Comparison of ENCODE assay signal across 24 cellular contexts in genomic region chr12:69824956-69825355, GRCh38. TPM values are rescaled to one million over a fixed set of nuclear protein-coding genes. Genes with fewer than 3 reads are reported as not detected.
DNase-seq lines count a peak whose midpoint lies in the region; ATAC-seq and TF ChIP-seq lines count a peak whose summit lies in the region.
"Had no signal": no experiment of that assay in that cellular context is flagged by ENCODE, and none has a peak within 500 bp of the region (broad histone marks: within the 10 kb centered on the region; RNA-seq: fewer than 3 reads in every experiment).

MYRFL (plus strand) TSS chr12:69825227; CDS start chr12:69825518, 291 bp downstream.

- no peaks in the 10 kb centered on the region for H3K9me2 ChIP-seq in hepatocyte (replicated peaks; ENCODE audit: insufficient read depth)

- H3K9me3 ChIP-seq in Peyer's patch (no peaks in the 10 kb centered on the region), hepatocyte (ENCODE audit: low read depth) (no peaks in the 10 kb centered on the region), muscle layer of duodenum (ENCODE audit: control insufficient read depth in 1 of 2, low read length in 2 of 2) (peaks cover 0 to 3% of the 10 kb centered on the region in 2 donors), right lobe of liver (no peaks in the 10 kb centered on the region), tibial nerve (no peaks in the 10 kb centered on the region)
- H3K9me3 ChIP-seq: A549; BE2C; BLaER1 treated with 17β-estradiol and CSF1 and Interleukin-3, amounts not matched to agents 10 nM and 100 nM had no signal

- H4K20me1 ChIP-seq in hepatocyte (ENCODE audit: insufficient read depth, poor library complexity, severe bottlenecking), result no peaks in the 10 kb centered on the region
- H4K20me1 ChIP-seq: BLaER1 treated with 17β-estradiol and CSF1 and Interleukin-3, amounts not matched to agents 10 nM and 100 nM had no signal

- H3K4me1 ChIP-seq in Peyer's patch (peaks cover 0 to 20% (median 0%) of the 10 kb centered on the region in 4 donors), hepatocyte (ENCODE audit: insufficient read depth) (no peaks in the 10 kb centered on the region), muscle layer of duodenum (ENCODE audit: control insufficient read depth in 1 of 2, insufficient read depth in 2 of 2, low read length in 2 of 2) (no peaks in the 10 kb centered on the region), right lobe of liver (peaks cover 0 to 5% (median 0%) of the 10 kb centered on the region in 4 donors), tibial nerve (peaks cover 0 to 17% (median 7%) of the 10 kb centered on the region in 4 donors)
- H3K4me1 ChIP-seq: BE2C had no signal

- peak within 1 kb of the TSS; percentile 33 for H3K4me2 ChIP-seq in hepatocyte
- H3K4me2 ChIP-seq: A549; BLaER1 treated with 17β-estradiol and CSF1 and Interleukin-3, amounts not matched to agents 10 nM and 100 nM had no signal

- TF ChIP-seq EP300 in tibial nerve (IDR thresholded peaks at IDR 0.05), result no peak

- TF ChIP-seq POLR2A in Peyer's patch (IDR thresholded peaks at IDR 0.05) (no peak), right lobe of liver (IDR thresholded peaks at IDR 0.05) (no peak), tibial nerve (IDR thresholded peaks at IDR 0.05) (no peak)

- H3K36me3 ChIP-seq in Peyer's patch (no peaks in the 10 kb centered on the region), hepatocyte (replicated peaks; ENCODE audit: insufficient read depth, low read depth) (no peaks in the 10 kb centered on the region), muscle layer of duodenum (ENCODE audit: control insufficient read depth in 1 of 2, insufficient read depth in 2 of 2, low read length in 2 of 2) (no peaks in the 10 kb centered on the region), right lobe of liver (no peaks in the 10 kb centered on the region), tibial nerve (no peaks in the 10 kb centered on the region)
- H3K36me3 ChIP-seq: BE2C; BLaER1 treated with 17β-estradiol and CSF1 and Interleukin-3, amounts not matched to agents 10 nM and 100 nM had no signal

- no peak within 1 kb of the TSS for H2AFZ ChIP-seq in hepatocyte
- H2AFZ ChIP-seq: GM23248 had no signal

- intact Hi-C loops in right lobe of liver (cut with DNase I), result no loop called here

- DNase-seq in HT-29 (ENCODE audit: low spot score), result peak; percentile 72
- no peak for DNase-seq in Peyer's patch
- DNase-seq in hepatocyte (ENCODE audit: low spot score), result no peak
- DNase-seq in right lobe of liver, result no peak
- DNase-seq in tibial nerve (ENCODE audit: low spot score in 2 of 2), result no peak
- DNase-seq: 8988T; ACHN; AML-193; BE2C; CD4-positive, alpha-beta T cell; CD8-positive, alpha-beta memory T cell; DMS 273 treated with DMSO at 0.1 percent for 48 hours; DMS79; EL; GDM1; GM23248; H7; HCEC 1CT had no signal

- H3K27me3 ChIP-seq in Peyer's patch, result no peaks in the 10 kb centered on the region
- no peaks in the 10 kb centered on the region for H3K27me3 ChIP-seq in hepatocyte
- H3K27me3 ChIP-seq in muscle layer of duodenum (ENCODE audit: low read depth, low read length), result no peaks in the 10 kb centered on the region
- H3K27me3 ChIP-seq in right lobe of liver, result no peaks in the 10 kb centered on the region
- no peaks in the 10 kb centered on the region for H3K27me3 ChIP-seq in tibial nerve
- H3K27me3 ChIP-seq: BLaER1 treated with 17β-estradiol and CSF1 and Interleukin-3, amounts not matched to agents 10 nM and 100 nM had no signal

- ATAC-seq in right lobe of liver, result no peak
- ATAC-seq in HG03159 (IDR thresholded peaks at IDR 0.05; ENCODE audit: unreplicated experiment), result no peak
- ATAC-seq: A549, GM12878 had no signal

- peak within 1 kb of the TSS in 3 of 4 donors; percentile 34 to 78 (median 69) for H3K27ac ChIP-seq in Peyer's patch
- H3K27ac ChIP-seq in hepatocyte, result peak within 1 kb of the TSS; percentile 32
- peak within 1 kb of the TSS; percentile 10 for H3K27ac ChIP-seq in muscle layer of duodenum (ENCODE audit: low read length)
- H3K27ac ChIP-seq in right lobe of liver, result no peak within 1 kb of the TSS
- no peak within 1 kb of the TSS for H3K27ac ChIP-seq in tibial nerve
- H3K27ac ChIP-seq: A549; BLaER1 treated with 17β-estradiol and CSF1 and Interleukin-3, amounts not matched to agents 10 nM and 100 nM; GM23248 had no signal

- TF ChIP-seq CTCF in Peyer's patch (IDR thresholded peaks at IDR 0.05) (no peak), hepatocyte (IDR thresholded peaks at IDR 0.05; ENCODE audit: poor library complexity) (no peak), right lobe of liver (IDR thresholded peaks at IDR 0.05) (no peak), tibial nerve (IDR thresholded peaks at IDR 0.05) (no peak)

- H3K4me3 ChIP-seq in Peyer's patch (peak within 1 kb of the TSS in 3 of 4 donors; percentile 21 to 53 (median 50)), hepatocyte (no peak within 1 kb of the TSS), muscle layer of duodenum (ENCODE audit: low read depth in 1 of 2, low read length in 2 of 2) (peak within 1 kb of the TSS in 1 of 2 donors; percentile 51), right lobe of liver (no peak within 1 kb of the TSS), tibial nerve (peak within 1 kb of the TSS in 1 of 4 donors; percentile 1)
- H3K4me3 ChIP-seq: A549; BLaER1 treated with 17β-estradiol and CSF1 and Interleukin-3, amounts not matched to agents 10 nM and 100 nM; GM12878; GM23248 had no signal

- 66% methylated on average over 1 of the region's 1 CpG for WGBS in hepatocyte (ENCODE audit: low lambda C conversion rate, missing lambda C conversion rate)
- WGBS in right lobe of liver (ENCODE audit: insufficient coverage, low coverage, low lambda C conversion rate, missing lambda C conversion rate), result 74% methylated on average over 1 of the region's 1 CpG
- WGBS in tibial nerve, 2 donors, result 91 to 94% methylated on average over 1 of the region's 1 CpG

- no peaks in the 10 kb centered on the region for H3K79me2 ChIP-seq in hepatocyte

RNA-seq across cellular contexts. Expression of gene MYRFL, which starts in this region (rescaled TPM):
- total RNA-seq in HT-29 (2014; rRNA removed; shearing (Covaris generic)), result 13.2 and 14.8 TPM in 2 replicates
- total RNA-seq in Peyer's patch (10 to 100 TPM; 12.4 to 60.1 (median 54.5) TPM), hepatocyte (2.3 and 4.2 TPM in 2 replicates), right lobe of liver (under 1 TPM in 4 of 6 experiments, not detected in 2; 0.11 to 0.21 (median 0.17) TPM), tibial nerve (under 1 TPM in 1 of 4 donors, not detected in 3; 0.20 TPM)
- 2.3 and 2.7 TPM in 2 replicates for polyA plus RNA-seq in hepatocyte
- total RNA-seq: CD4-positive, alpha-beta T cell; CD8-positive, alpha-beta memory T cell; GM23248; H7 had no signal
- polyA plus RNA-seq: CD14-positive monocyte; CD8-positive, alpha-beta memory T cell; GM23248 had no signal

Comparison
In these comparisons a context has a peak if more than half of its experiments do, and no peak if none do; other contexts are left out.
1. H3K27ac ChIP-seq: peak in Peyer's patch (3 of 4), hepatocyte (single experiment) and muscle layer of duodenum (single experiment); none in right lobe of liver (0 of 3) and tibial nerve (0 of 4).
2. H3K4me3 ChIP-seq: peak in Peyer's patch (3 of 4); none in hepatocyte (single experiment) and right lobe of liver (0 of 3).